22 cellular contexts compared by ENCODE assay signal in genomic region chr21:28375708-28376385, GRCh38.
DNase-seq lines count a peak whose midpoint lies in the region; ATAC-seq and TF ChIP-seq lines count a peak whose summit lies in the region.
"Had no signal": no experiment of that assay in that cellular context is flagged by ENCODE, and none has a peak within 500 bp of the region (broad histone marks: within the 10 kb centered on the region; RNA-seq: fewer than 3 reads in every experiment).

No MANE protein-coding gene starts in this region.

- in situ Hi-C loops in astrocyte of the cerebellum (cut with HindIII; ENCODE audit: low sequenced_read_pairs), result no loop called here

- no peak for TF ChIP-seq EP300 in upper lobe of left lung (IDR thresholded peaks at IDR 0.05)

- H3K79me2 ChIP-seq in neural progenitor cell (ENCODE audit: low read depth), result no peaks in the 10 kb centered on the region

- WGBS in upper lobe of left lung, 2 donors, result 62 to 75% methylated on average over 2 of the region's 2 CpGs

- no peaks in the 10 kb centered on the region for H4K20me1 ChIP-seq in neural progenitor cell (ENCODE audit: low read depth)

- no peaks in the 10 kb centered on the region for H3K27me3 ChIP-seq in neural progenitor cell
- no peaks in the 10 kb centered on the region for H3K27me3 ChIP-seq in SJCRH30
- no peaks in the 10 kb centered on the region for H3K27me3 ChIP-seq in upper lobe of left lung
- H3K27me3 ChIP-seq: colonic mucosa, thyroid gland had no signal

- no peaks in the 10 kb centered on the region for H3K4me1 ChIP-seq in neural progenitor cell
- H3K4me1 ChIP-seq in SJCRH30, result no peaks in the 10 kb centered on the region
- H3K4me1 ChIP-seq in upper lobe of left lung, result no peaks in the 10 kb centered on the region
- H3K4me1 ChIP-seq: A549, colonic mucosa, thyroid gland had no signal

- H3K27me3 Mint-ChIP-seq in neural progenitor cell (ENCODE audit: insufficient read depth, low read depth), result no peaks in the 10 kb centered on the region
- H3K27me3 Mint-ChIP-seq: progenitor cell of endocrine pancreas had no signal

- no peak overlapping the region for H3K27ac ChIP-seq in neural progenitor cell
- no peak overlapping the region for H3K27ac ChIP-seq in SJCRH30
- no peak overlapping the region for H3K27ac ChIP-seq in upper lobe of left lung
- H3K27ac ChIP-seq: A549, colonic mucosa, RWPE1, thyroid gland had no signal

- H2AFZ ChIP-seq in neural progenitor cell (replicated peaks), result peak overlapping the region; percentile 6

- ATAC-seq in HG03457 (IDR thresholded peaks at IDR 0.05; ENCODE audit: unreplicated experiment) (no peak), HG03159 (IDR thresholded peaks at IDR 0.05; ENCODE audit: unreplicated experiment) (no peak), upper lobe of left lung (ENCODE audit: low FRiP score in 2 of 2) (no peak)
- ATAC-seq: A549; CD8-positive, alpha-beta T cell had no signal

- H3K27ac Mint-ChIP-seq in neural progenitor cell, result no peak overlapping the region
- H3K27ac Mint-ChIP-seq: CD8-positive, alpha-beta T cell; progenitor cell of endocrine pancreas had no signal

- H3K4me2 ChIP-seq in neural progenitor cell, result no peak overlapping the region
- H3K4me2 ChIP-seq: A549 had no signal

- no peak overlapping the region for H3K9ac ChIP-seq in neural progenitor cell

- H3K36me3 Mint-ChIP-seq in neural progenitor cell, result no peaks in the 10 kb centered on the region
- H3K36me3 Mint-ChIP-seq: CD8-positive, alpha-beta T cell had no signal

- peak; percentile 27 for DNase-seq in AG09309 (ENCODE audit: low read depth)
- DNase-seq in astrocyte of the cerebellum (ENCODE audit: low read depth), result peak; percentile 5
- DNase-seq in fibroblast of the aortic adventitia (ENCODE audit: low read depth), result peak; percentile 65
- no peak for DNase-seq in neural progenitor cell (ENCODE audit: low spot score)
- no peak for DNase-seq in SJCRH30
- DNase-seq in upper lobe of left lung, result no peak
- DNase-seq: activated CD4-positive, alpha-beta T cell treated with anti-CD3 and anti-CD28 coated beads for 4 hours; activated CD8-positive, alpha-beta memory T cell treated with anti-CD3 and anti-CD28 coated beads, Interleukin-2, amount 50 U/mL, for 4 hours; activated effector memory CD4-positive, alpha-beta T cell treated with Interleukin-2 at 50 U/mL for 16 hours; amygdala; CD8-positive, alpha-beta T cell; colonic mucosa; DMS79; H7; KBM-7; NCI-H187 treated with DMSO at 0.1 percent for 48 hours; thyroid gland had no signal

- H3F3A ChIP-seq in neural progenitor cell (ENCODE audit: low read depth), result no peaks in the 10 kb centered on the region

- H3K9me3 ChIP-seq in neural progenitor cell (ENCODE audit: low read depth), result no peaks in the 10 kb centered on the region
- no peaks in the 10 kb centered on the region for H3K9me3 ChIP-seq in SJCRH30 (replicated peaks)
- H3K9me3 ChIP-seq in upper lobe of left lung, result peaks cover 0 to 10% (median 4%) of the 10 kb centered on the region in 4 donors
- H3K9me3 ChIP-seq: A549, colonic mucosa, thyroid gland had no signal

- H3K4me1 Mint-ChIP-seq in neural progenitor cell, result peaks cover 5% of the 10 kb centered on the region

- TF ChIP-seq POLR2A in upper lobe of left lung (IDR thresholded peaks at IDR 0.05), result no peak

- H3K9me3 Mint-ChIP-seq in neural progenitor cell, result peaks cover 5% of the 10 kb centered on the region

- H3K4me3 Mint-ChIP-seq in neural progenitor cell, result no peak overlapping the region
- H3K4me3 Mint-ChIP-seq: CD8-positive, alpha-beta T cell had no signal

- H3K36me3 ChIP-seq in neural progenitor cell (no peaks in the 10 kb centered on the region), SJCRH30 (no peaks in the 10 kb centered on the region), upper lobe of left lung (no peaks in the 10 kb centered on the region)
- H3K36me3 ChIP-seq: colonic mucosa, thyroid gland had no signal

- TF ChIP-seq CTCF in AG09309 (IDR thresholded peaks at IDR 0.05; ENCODE audit: control insufficient read depth, insufficient read depth, low read depth, low read length, missing control alignments) (no peak), astrocyte of the cerebellum (IDR thresholded peaks at IDR 0.05; ENCODE audit: low read depth, low read length, missing control alignments) (no peak), fibroblast of the aortic adventitia (IDR thresholded peaks at IDR 0.05; ENCODE audit: insufficient read depth, low read length) (no peak), neural progenitor cell (IDR thresholded peaks at IDR 0.05) (no peak), upper lobe of left lung (IDR thresholded peaks at IDR 0.05) (no peak)

- H3K4me3 ChIP-seq in AG09309 (ENCODE audit: control insufficient read depth, low read depth, low read length) (no peak overlapping the region), astrocyte of the cerebellum (ENCODE audit: low read depth, low read length) (no peak overlapping the region), fibroblast of the aortic adventitia (ENCODE audit: low read depth, low read length) (no peak overlapping the region), neural progenitor cell (no peak overlapping the region), SJCRH30 (no peak overlapping the region), upper lobe of left lung (no peak overlapping the region)
- H3K4me3 ChIP-seq: A549, colonic mucosa, thyroid gland had no signal

Comparison
In these comparisons a context has a peak if more than half of its experiments do, and no peak if none do; other contexts are left out.
1. DNase-seq: peak in AG09309 (single experiment), astrocyte of the cerebellum (single experiment) and fibroblast of the aortic adventitia (single experiment); none in neural progenitor cell (single experiment), SJCRH30 (0 of 2) and upper lobe of left lung (0 of 2).